Comparison of ENCODE assay signal across 19 cellular contexts in genomic region chr2:7837232-7837760, GRCh38.
DNase-seq lines count a peak whose midpoint lies in the region; ATAC-seq and TF ChIP-seq lines count a peak whose summit lies in the region.
"Had no signal": no experiment of that assay in that cellular context is flagged by ENCODE, and none has a peak within 500 bp of the region (broad histone marks: within the 10 kb centered on the region; RNA-seq: fewer than 3 reads in every experiment).

No MANE protein-coding gene starts in this region.

- H3K4me3 ChIP-seq in esophagus muscularis mucosa, result no peak overlapping the region
- H3K4me3 ChIP-seq: MG63 had no signal

- H3K4me3 Mint-ChIP-seq in activated CD8-positive, alpha-beta memory T cell treated with anti-CD3 and anti-CD28 coated beads, Interleukin-2, amount 10 ng/mL, durations not matched to agents 7 days and 5 days, result no peak overlapping the region
- H3K4me3 Mint-ChIP-seq: B cell; CD4-positive, alpha-beta T cell; H9; T-helper 17 cell had no signal

- H3K4me1 ChIP-seq in esophagus muscularis mucosa, result no peaks in the 10 kb centered on the region

- no peak overlapping the region for H3K27ac ChIP-seq in esophagus muscularis mucosa (replicated peaks in 1 of 4)
- H3K27ac ChIP-seq: HL-60 had no signal

- H3K36me3 ChIP-seq in esophagus muscularis mucosa, result no peaks in the 10 kb centered on the region
- H3K36me3 ChIP-seq: MG63 had no signal

- no peak for TF ChIP-seq POLR2A in esophagus muscularis mucosa (IDR thresholded peaks at IDR 0.05; ENCODE audit: low read depth)
- no peak for TF ChIP-seq POLR2A in erythroblast (IDR thresholded peaks at IDR 0.05; ENCODE audit: low read length)

- DNase-seq in NCI-H2029 treated with DMSO at 0.1 percent for 48 hours (lab: John Stamatoyannopoulos, UW) (peak; percentile 10), NCI-H2029 (lab: John Stamatoyannopoulos, UW) (no peak), DMS79 treated with DMSO at 0.1 percent for 48 hours (lab: John Stamatoyannopoulos, UW) (peak; percentile 54), NOMO-1 treated with DMSO at 0.1 percent for 48 hours (lab: John Stamatoyannopoulos, UW; ENCODE audit: unreplicated experiment) (peak; percentile 31), esophagus muscularis mucosa (ENCODE audit: extremely low spot score) (peak; percentile 14), erythroblast (lab: John Stamatoyannopoulos, UW) (no peak)
- DNase-seq in activated naive CD4-positive, alpha-beta T cell treated with Interleukin-2 at 50 U/mL for 16 hours, result no peak
- DNase-seq in activated CD8-positive, alpha-beta memory T cell treated with anti-CD3 and anti-CD28 coated beads, Interleukin-2, amount 10 ng/mL, durations not matched to agents 7 days and 5 days, result no peak
- DNase-seq: Calu3; CD4-positive, alpha-beta T cell; H9; MG63; NCI-H187; NCI-H2171; NCI-H748 treated with DMSO at 0.1 percent for 48 hours; NK-92 treated with Interleukin-12 subunit alpha and Interleukin-12 subunit beta, amount 100 ng/mL, for 24 hours; T-helper 17 cell had no signal

- no peak for TF ChIP-seq CTCF in esophagus muscularis mucosa (IDR thresholded peaks at IDR 0.05)

- 76% methylated on average over 2 of the region's 2 CpGs for WGBS in esophagus muscularis mucosa

- CTCF ChIA-PET in activated CD8-positive, alpha-beta memory T cell treated with anti-CD3 and anti-CD28 coated beads, Interleukin-2, amount 10 ng/mL, durations not matched to agents 7 days and 5 days (lab: Charles Lee), result no interaction called here

- no peak overlapping the region for H3K27ac Mint-ChIP-seq in activated CD8-positive, alpha-beta memory T cell treated with anti-CD3 and anti-CD28 coated beads, Interleukin-2, amount 10 ng/mL, durations not matched to agents 7 days and 5 days
- H3K27ac Mint-ChIP-seq: B cell; CD4-positive, alpha-beta T cell; H9; T-helper 17 cell had no signal

- H3K9me3 ChIP-seq in esophagus muscularis mucosa, result no peaks in the 10 kb centered on the region
- H3K9me3 ChIP-seq: MG63 had no signal

- intact Hi-C loops in esophagus muscularis mucosa (cut with DNase I), result no loop called here

- peaks cover 12% of the 10 kb centered on the region for H3K9me3 Mint-ChIP-seq in activated CD8-positive, alpha-beta memory T cell treated with anti-CD3 and anti-CD28 coated beads, Interleukin-2, amount 10 ng/mL, durations not matched to agents 7 days and 5 days (ENCODE audit: low read depth)
- H3K9me3 Mint-ChIP-seq: CD4-positive, alpha-beta T cell had no signal

- H3K27me3 ChIP-seq in esophagus muscularis mucosa, result no peaks in the 10 kb centered on the region
- H3K27me3 ChIP-seq: MG63 had no signal

- H3K27me3 Mint-ChIP-seq in activated CD8-positive, alpha-beta memory T cell treated with anti-CD3 and anti-CD28 coated beads, Interleukin-2, amount 10 ng/mL, durations not matched to agents 7 days and 5 days, result no peaks in the 10 kb centered on the region
- H3K27me3 Mint-ChIP-seq: CD4-positive, alpha-beta T cell had no signal

- peaks cover 20% of the 10 kb centered on the region for H3K4me1 Mint-ChIP-seq in activated CD8-positive, alpha-beta memory T cell treated with anti-CD3 and anti-CD28 coated beads, Interleukin-2, amount 10 ng/mL, durations not matched to agents 7 days and 5 days

- peaks cover 13% of the 10 kb centered on the region for H3K36me3 Mint-ChIP-seq in activated CD8-positive, alpha-beta memory T cell treated with anti-CD3 and anti-CD28 coated beads, Interleukin-2, amount 10 ng/mL, durations not matched to agents 7 days and 5 days

- ATAC-seq in activated CD8-positive, alpha-beta memory T cell treated with anti-CD3 and anti-CD28 coated beads, Interleukin-2, amount 10 ng/mL, durations not matched to agents 7 days and 5 days, result no peak
- ATAC-seq: T-helper 17 cell had no signal

- no peak for TF ChIP-seq EP300 in esophagus muscularis mucosa (IDR thresholded peaks at IDR 0.05)

Comparison
In these comparisons a context has a peak if more than half of its experiments do, and no peak if none do; other contexts are left out.
1. DNase-seq: peak in NCI-H2029 treated with DMSO at 0.1 percent for 48 hours (single experiment), DMS79 treated with DMSO at 0.1 percent for 48 hours (single experiment), NOMO-1 treated with DMSO at 0.1 percent for 48 hours (single experiment) and esophagus muscularis mucosa (single experiment); none in NCI-H2029 (single experiment), activated naive CD4-positive, alpha-beta T cell treated with Interleukin-2 at 50 U/mL for 16 hours (single experiment), erythroblast (0 of 2) and activated CD8-positive, alpha-beta memory T cell treated with anti-CD3 and anti-CD28 coated beads, Interleukin-2, amount 10 ng/mL, durations not matched to agents 7 days and 5 days (single experiment).